ENCODE assay signal across 25 cellular contexts in genomic region chr5:50929174-50929573, GRCh38.
"Had no signal": no experiment of that assay in that cellular context is flagged by ENCODE, and none has a peak within 500 bp of the region (broad histone marks: within the 10 kb centered on the region; RNA-seq: fewer than 3 reads in every experiment).

No MANE protein-coding gene starts in this region.

- DNase-seq: activated CD4-positive, alpha-beta memory T cell treated with anti-CD3 and anti-CD28 coated beads for 36 hours; activated CD4-positive, alpha-beta T cell treated with anti-CD3 and anti-CD28 coated beads, Interleukin-2, amount 10 ng/mL, durations not matched to agents 7 days and 5 days; activated CD4-positive, CD25-positive, alpha-beta regulatory T cell; activated CD8-positive, alpha-beta memory T cell treated with anti-CD3 and anti-CD28 coated beads for 24 hours; activated effector memory CD4-positive, alpha-beta T cell treated with anti-CD3 and anti-CD28 coated beads, Interleukin-2, amount 50 U/mL, for 16 hours; activated naive CD4-positive, alpha-beta T cell treated with anti-CD3 and anti-CD28 coated beads, Interleukin-2, amount 10 ng/mL, durations not matched to agents 7 days and 5 days; activated naive CD8-positive, alpha-beta T cell treated with anti-CD3 and anti-CD28 coated beads for 36 hours; activated T-cell treated with anti-CD3 and anti-CD28 coated beads, Interleukin-2, amount 50 U/mL, for 4 hours; adrenal gland; anterior cingulate cortex; cerebellar nuclear complex; Kasumi-1; NCI-H1105 treated with DMSO at 0.1 percent for 48 hours; NCI-H1436 treated with DMSO at 0.1 percent for 48 hours; NCI-H1930; NCI-H345; NCI-H510A treated with DMSO at 0.1 percent for 48 hours; NCI-H774; RPMI8226; T-helper 1 cell had no signal

- H3K4me1 ChIP-seq: adrenal gland had no signal

- FAIRE-seq: colon had no signal

- H3K27me3 ChIP-seq: adrenal gland had no signal

- H3K9me3 ChIP-seq: adrenal gland had no signal

- H3K27me3 Mint-ChIP-seq: activated naive CD4-positive, alpha-beta T cell treated with anti-CD3 and anti-CD28 coated beads, Interleukin-2, amount 10 ng/mL, durations not matched to agents 7 days and 5 days had no signal

- H3K9me3 Mint-ChIP-seq: activated CD4-positive, alpha-beta memory T cell treated with anti-CD3 and anti-CD28 coated beads for 36 hours; activated CD4-positive, alpha-beta T cell treated with anti-CD3 and anti-CD28 coated beads, Interleukin-2, amount 10 ng/mL, durations not matched to agents 7 days and 5 days; activated naive CD4-positive, alpha-beta T cell treated with anti-CD3 and anti-CD28 coated beads, Interleukin-2, amount 10 ng/mL, durations not matched to agents 7 days and 5 days; activated naive CD8-positive, alpha-beta T cell treated with anti-CD3 and anti-CD28 coated beads for 36 hours; activated T-cell treated with anti-CD3 and anti-CD28 coated beads, Interleukin-2, amount 50 U/mL, for 4 hours had no signal

- H3K27ac Mint-ChIP-seq: activated CD4-positive, alpha-beta memory T cell treated with anti-CD3 and anti-CD28 coated beads for 36 hours; activated CD4-positive, alpha-beta T cell treated with anti-CD3 and anti-CD28 coated beads, Interleukin-2, amount 10 ng/mL, durations not matched to agents 7 days and 5 days; activated naive CD4-positive, alpha-beta T cell treated with anti-CD3 and anti-CD28 coated beads, Interleukin-2, amount 10 ng/mL, durations not matched to agents 7 days and 5 days; activated naive CD8-positive, alpha-beta T cell treated with anti-CD3 and anti-CD28 coated beads for 36 hours had no signal

- H3K27ac ChIP-seq: adrenal gland, SK-N-MC, VCaP had no signal

- H3K4me1 Mint-ChIP-seq: activated CD4-positive, alpha-beta T cell treated with anti-CD3 and anti-CD28 coated beads, Interleukin-2, amount 10 ng/mL, durations not matched to agents 7 days and 5 days; activated naive CD4-positive, alpha-beta T cell treated with anti-CD3 and anti-CD28 coated beads, Interleukin-2, amount 10 ng/mL, durations not matched to agents 7 days and 5 days; activated naive CD8-positive, alpha-beta T cell treated with anti-CD3 and anti-CD28 coated beads for 36 hours had no signal

- H3K4me3 ChIP-seq: adrenal gland, SK-N-MC had no signal

- ATAC-seq: activated T-cell treated with anti-CD3 and anti-CD28 coated beads, Interleukin-2, amount 50 U/mL, for 4 hours; Panc1; Right ventricle myocardium inferior had no signal

- H3K36me3 Mint-ChIP-seq: activated CD4-positive, alpha-beta memory T cell treated with anti-CD3 and anti-CD28 coated beads for 36 hours; activated naive CD4-positive, alpha-beta T cell treated with anti-CD3 and anti-CD28 coated beads, Interleukin-2, amount 10 ng/mL, durations not matched to agents 7 days and 5 days; activated naive CD8-positive, alpha-beta T cell treated with anti-CD3 and anti-CD28 coated beads for 36 hours had no signal

- H3K4me3 Mint-ChIP-seq: activated CD4-positive, alpha-beta memory T cell treated with anti-CD3 and anti-CD28 coated beads for 36 hours; activated CD4-positive, alpha-beta T cell treated with anti-CD3 and anti-CD28 coated beads, Interleukin-2, amount 10 ng/mL, durations not matched to agents 7 days and 5 days; activated naive CD4-positive, alpha-beta T cell treated with anti-CD3 and anti-CD28 coated beads, Interleukin-2, amount 10 ng/mL, durations not matched to agents 7 days and 5 days; activated naive CD8-positive, alpha-beta T cell treated with anti-CD3 and anti-CD28 coated beads for 36 hours; activated T-cell treated with anti-CD3 and anti-CD28 coated beads, Interleukin-2, amount 50 U/mL, for 4 hours had no signal

- H3K36me3 ChIP-seq: adrenal gland had no signal
